27 cellular contexts compared by ENCODE assay signal in genomic region chr15:75675579-75676404, GRCh38. TPM values are rescaled to one million over a fixed set of nuclear protein-coding genes. Genes with fewer than 3 reads are reported as not detected.
A peak's percentile ranks its signal among the peaks of the same experiment; 100 is the strongest.
DNase-seq lines count a peak whose midpoint lies in the region; ATAC-seq, FAIRE-seq and TF ChIP-seq lines count a peak whose summit lies in the region.
"Had no signal": no experiment of that assay in that cellular context is flagged by ENCODE, and none has a peak within 500 bp of the region (broad histone marks: within the 10 kb centered on the region; RNA-seq: fewer than 3 reads in every experiment).

No MANE protein-coding gene starts in this region.

- TF ChIP-seq RAD21 in HepG2 (CRISPR knock-in tag; IDR thresholded peaks at IDR 0.05), result no peak

- no peaks in the 10 kb centered on the region for H3K36me3 ChIP-seq in HepG2 (replicated peaks in 1 of 2; ENCODE audit: control insufficient read depth in 1 of 2, insufficient read depth in 2 of 2, low read length in 2 of 2)
- peaks cover 0 to 6% of the 10 kb centered on the region in 2 donors for H3K36me3 ChIP-seq in aorta (ENCODE audit: control insufficient read depth in 1 of 2, insufficient read depth in 2 of 2, low read length in 1 of 2)
- H3K36me3 ChIP-seq: adrenal gland, HAP-1, SJSA1 had no signal

- peak overlapping the region; percentile 53 for H3K4me2 ChIP-seq in HepG2 (ENCODE audit: low read depth, low read length)

- ATAC-seq in stimulated activated naive CD8-positive, alpha-beta T cell treated with anti-CD3 and anti-CD28 coated beads, Interleukin-15, amount 100 ng/mL, for 72 hours, result peak; percentile 27
- no peak for ATAC-seq in stimulated activated naive CD8-positive, alpha-beta T cell treated with anti-CD3 and anti-CD28 coated beads, Interleukin-15, Interleukin-2, amounts not matched to agents 100 U/mL and 50 U/mL, for 24 hours
- ATAC-seq in HepG2, result peak; percentile 36
- peak; percentile 4 for ATAC-seq in sciatic nerve
- peak; percentile 1 for ATAC-seq in aorta (ENCODE audit: low FRiP score)
- no peak for ATAC-seq in HG03378 (IDR thresholded peaks at IDR 0.05; ENCODE audit: unreplicated experiment)
- ATAC-seq: activated CD8-positive, alpha-beta T cell treated with anti-CD3 and anti-CD28 coated beads, Interleukin-2, amount 10 ng/mL, durations not matched to agents 7 days and 5 days; Panc1 had no signal

- no peaks in the 10 kb centered on the region for H3K79me2 ChIP-seq in HepG2 (ENCODE audit: insufficient read depth, low read length)

- H3K4me1 ChIP-seq in HepG2 (ENCODE audit: insufficient read depth, low read length) (peaks cover 66% of the 10 kb centered on the region), aorta (ENCODE audit: control insufficient read depth in 1 of 2, insufficient read depth in 2 of 2, low read length in 2 of 2) (no peaks in the 10 kb centered on the region)

- H3K9me3 ChIP-seq in HepG2 (ENCODE audit: low read length) (no peaks in the 10 kb centered on the region), aorta (ENCODE audit: control insufficient read depth, low read length) (no peaks in the 10 kb centered on the region)
- H3K9me3 ChIP-seq: adrenal gland, HAP-1, SJSA1, stomach had no signal

- H4K20me1 ChIP-seq in HepG2 (ENCODE audit: insufficient read depth, low read length), result no peaks in the 10 kb centered on the region

- H3K4me1 Mint-ChIP-seq in stimulated activated naive CD8-positive, alpha-beta T cell treated with anti-CD3 and anti-CD28 coated beads, Interleukin-15, amount 100 ng/mL, for 72 hours, result no peaks in the 10 kb centered on the region
- H3K4me1 Mint-ChIP-seq: CD4-positive, alpha-beta memory T cell had no signal

- H3K27me3 Mint-ChIP-seq in stimulated activated naive CD8-positive, alpha-beta T cell treated with anti-CD3 and anti-CD28 coated beads, Interleukin-15, amount 100 ng/mL, for 72 hours, result no peaks in the 10 kb centered on the region
- H3K27me3 Mint-ChIP-seq: activated T-cell treated with anti-CD3 and anti-CD28 coated beads, Interleukin-2, amount 50 U/mL, for 24 hours; CD4-positive, alpha-beta memory T cell; memory B cell had no signal

- H3K27me3 ChIP-seq in HepG2 (ENCODE audit: control insufficient read depth in 1 of 2, insufficient read depth in 2 of 2, low read length in 2 of 2) (peaks cover 4 to 44% of the 10 kb centered on the region in 2 experiments; a peak in 3 of 5 replicates), aorta (ENCODE audit: control insufficient read depth in 1 of 2, insufficient read depth in 2 of 2, low read length in 1 of 2) (no peaks in the 10 kb centered on the region)
- H3K27me3 ChIP-seq: adrenal gland, SJSA1, stomach had no signal

- DNase-seq in stimulated activated naive CD8-positive, alpha-beta T cell treated with anti-CD3 and anti-CD28 coated beads, Interleukin-15, amount 100 ng/mL, for 72 hours, result no peak
- no peak for DNase-seq in stimulated activated naive CD8-positive, alpha-beta T cell treated with anti-CD3 and anti-CD28 coated beads, Interleukin-15, Interleukin-2, amounts not matched to agents 100 U/mL and 50 U/mL, for 24 hours
- no peak for DNase-seq in HepG2 (ENCODE audit: low spot score)
- DNase-seq in sciatic nerve (ENCODE audit: low spot score), result peak; percentile 59
- DNase-seq in aorta, result no peak
- DNase-seq in T-helper 9 cell, result no peak
- DNase-seq in islet precursor cell, result no peak
- DNase-seq: activated CD4-positive, alpha-beta T cell treated with anti-CD3 and anti-CD28 coated beads for 1 hour; activated CD8-positive, alpha-beta T cell treated with anti-CD3 and anti-CD28 coated beads, Interleukin-2, amount 10 ng/mL, durations not matched to agents 7 days and 5 days; activated naive CD4-positive, alpha-beta T cell treated with Interleukin-2 at 50 U/mL for 16 hours; activated T-cell treated with anti-CD3 and anti-CD28 coated beads, Interleukin-2, amount 50 U/mL, for 24 hours; adrenal gland; AML-193; CD4-positive, alpha-beta memory T cell; cortex of kidney; endodermal cell; NCI-H1436; NCI-H510A; stomach; T-helper 1 cell had no signal

- TF ChIP-seq CTCF in HepG2 (CRISPR knock-in tag; IDR thresholded peaks at IDR 0.05), result peak; percentile 36; the same call in 1 of the 2 replicates

- no peak for TF ChIP-seq POLR2A in HepG2 (IDR thresholded peaks at IDR 0.05; ENCODE audit: insufficient read depth in 1 of 2, low read depth in 2 of 2, low read length in 2 of 2)

- in situ Hi-C loops in HepG2 (cut with HindIII; ENCODE audit: extremely low pct_ligation_motif_present, low pct_unique_long_range_greater_than_20kb), result no loop called here

- no peak for FAIRE-seq in HepG2 (lab: Jason Lieb, UNC)
- FAIRE-seq: GM19239, keratinocyte had no signal

- no peak overlapping the region for H3K9ac ChIP-seq in HepG2 (ENCODE audit: insufficient read depth, low read depth, low read length)

- no peak overlapping the region for H2AFZ ChIP-seq in HepG2 (ENCODE audit: low read length)

- CTCF ChIA-PET in HepG2 (lab: Yijun Ruan, JAX; ENCODE audit: low intra/inter-chr PET ratio, low total read pairs), result no interaction called here

- H3K9me3 Mint-ChIP-seq in stimulated activated naive CD8-positive, alpha-beta T cell treated with anti-CD3 and anti-CD28 coated beads, Interleukin-15, amount 100 ng/mL, for 72 hours, result no peaks in the 10 kb centered on the region
- H3K9me3 Mint-ChIP-seq: activated T-cell treated with anti-CD3 and anti-CD28 coated beads, Interleukin-2, amount 50 U/mL, for 24 hours; CD4-positive, alpha-beta memory T cell; endodermal cell; memory B cell had no signal

- POLR2A ChIA-PET in HepG2 (lab: Yijun Ruan, JAX), result interaction anchor here (1.5 to 2.3 kb wide), 3 partner anchors 29 to 49 kb away, joined by 3 to 10 read pairs (median 7); partner anchors contain the start of genes IMP3 and SNX33

- WGBS in HepG2 (ENCODE audit: low lambda C conversion rate), result 59% methylated on average over 19 of the region's 41 CpGs
- 44 to 45% methylated on average over 39 to 41 of the region's 41 CpGs for WGBS in aorta, 2 donors

- BruUV-seq in HepG2 (replicated peaks; lab: Mats Ljungman, UMichigan), result no TSS peak

- H3K4me3 ChIP-seq in HepG2 (replicated peaks in 1 of 3; ENCODE audit: insufficient read depth in 1 of 3, low read depth in 2 of 3, low read length in 3 of 3) (peak overlapping the region in 1 of 3 experiments; percentile 46; a peak in 1 of 6 replicates), aorta (ENCODE audit: low read length in 2 of 2) (no peak overlapping the region)
- H3K4me3 ChIP-seq: adrenal gland, HAP-1, SJSA1, stomach had no signal

- H3K27ac Mint-ChIP-seq in stimulated activated naive CD8-positive, alpha-beta T cell treated with anti-CD3 and anti-CD28 coated beads, Interleukin-15, amount 100 ng/mL, for 72 hours, result peak overlapping the region in 1 of 2 donors; percentile 75
- H3K27ac Mint-ChIP-seq: activated CD8-positive, alpha-beta T cell treated with anti-CD3 and anti-CD28 coated beads, Interleukin-2, amount 10 ng/mL, durations not matched to agents 7 days and 5 days; activated T-cell treated with anti-CD3 and anti-CD28 coated beads, Interleukin-2, amount 50 U/mL, for 24 hours; CD4-positive, alpha-beta memory T cell; endodermal cell; memory B cell had no signal

- H3K4me3 Mint-ChIP-seq in stimulated activated naive CD8-positive, alpha-beta T cell treated with anti-CD3 and anti-CD28 coated beads, Interleukin-15, amount 100 ng/mL, for 72 hours, result no peak overlapping the region
- H3K4me3 Mint-ChIP-seq: activated CD8-positive, alpha-beta T cell treated with anti-CD3 and anti-CD28 coated beads, Interleukin-2, amount 10 ng/mL, durations not matched to agents 7 days and 5 days; activated T-cell treated with anti-CD3 and anti-CD28 coated beads, Interleukin-2, amount 50 U/mL, for 24 hours; CD4-positive, alpha-beta memory T cell; endodermal cell; memory B cell had no signal

- intact Hi-C loops in HepG2 (cut with micrococcal nuclease; ENCODE audit: unreplicated experiment) (no loop called here), sciatic nerve (cut with DNase I) (no loop called here), aorta (cut with DNase I) (no loop called here)

- no peak for TF ChIP-seq EP300 in HepG2 (IDR thresholded peaks at IDR 0.05; ENCODE audit: low read depth in 2 of 2, low read length in 2 of 2)
- no peak for TF ChIP-seq EP300 in HepG2 (CRISPR knock-in tag; IDR thresholded peaks at IDR 0.05; ENCODE audit: borderline replicate concordance)

- no peak overlapping the region for H3K27ac ChIP-seq in HepG2 (ENCODE audit: extremely low read length, insufficient read depth, low read length)
- peak overlapping the region in 1 of 2 donors; percentile 96 for H3K27ac ChIP-seq in aorta (ENCODE audit: low read depth in 1 of 2, low read length in 2 of 2)
- H3K27ac ChIP-seq: SJSA1 had no signal

RNA-seq across cellular contexts. Expression of gene SNX33, which starts 28.1 kb away (rescaled TPM):
- 10.8 and 11.0 TPM in 2 replicates for total RNA-seq in HepG2 (2016; rRNA removed; fragmentation: Illumina TruSeq; extraction: Trizol)
- total RNA-seq in HepG2 (2016; cell fraction: cytosol; rRNA removed; fragmentation: Illumina TruSeq; extraction: Trizol; ENCODE audit: low read depth), result 0.71 and 0.91 TPM in 2 replicates
- 7.9 and 10.3 TPM in 2 replicates for total RNA-seq in HepG2 (2016; cell fraction: insoluble cytoplasmic fraction; rRNA removed; fragmentation: Illumina TruSeq; extraction: Trizol)
- total RNA-seq in HepG2 (2016; cell fraction: membrane; rRNA removed; fragmentation: Illumina TruSeq; extraction: Trizol), result 3.9 and 4.8 TPM in 2 replicates
- total RNA-seq in HepG2 (2016; cell fraction: nucleus; rRNA removed; fragmentation: Illumina TruSeq; extraction: Trizol), result 10.1 and 11.4 TPM in 2 replicates
- 11.6 and 18.9 TPM in 2 replicates for polyA plus RNA-seq in HepG2 (2011; rRNA removed)
- polyA plus RNA-seq in HepG2 (2011; cell fraction: cytosol; rRNA removed), result 9.3 and 11.8 TPM in 2 replicates
- 50.4 and 52.6 TPM in 2 replicates for polyA plus RNA-seq in HepG2 (2011; cell fraction: nucleus; rRNA removed)
- polyA plus RNA-seq in HepG2 (2012), result 12.7 and 13.6 TPM in 2 replicates
- polyA plus RNA-seq in HepG2 (2016; cell fraction: cytosol; fragmentation: Illumina TruSeq; extraction: Trizol; ENCODE audit: low read depth), result 0.63 and 0.86 TPM in 2 replicates
- polyA plus RNA-seq in HepG2 (2016; cell fraction: insoluble cytoplasmic fraction; fragmentation: Illumina TruSeq; extraction: Trizol; ENCODE audit: low read depth), result 9.7 and 12.3 TPM in 2 replicates
- polyA plus RNA-seq in HepG2 (2016; cell fraction: membrane; fragmentation: Illumina TruSeq; extraction: Trizol; ENCODE audit: low read depth), result 2.5 and 3.6 TPM in 2 replicates
- 19.1 and 19.2 TPM in 2 replicates for polyA plus RNA-seq in HepG2 (2016; cell fraction: nucleus; fragmentation: Illumina TruSeq; extraction: Trizol; ENCODE audit: insufficient read depth, low read depth)
- 26.7 and 38.9 TPM in 2 replicates for polyA minus RNA-seq in HepG2 (2011; rRNA and poly(A)+ RNA removed; ENCODE audit: low replicate concordance)
- 13.9 and 19.9 TPM in 2 replicates for polyA minus RNA-seq in HepG2 (2011; cell fraction: cytosol; rRNA and poly(A)+ RNA removed)
- polyA minus RNA-seq in HepG2 (2011; cell fraction: nucleus; rRNA and poly(A)+ RNA removed), result 21.4 and 25.6 TPM in 2 replicates
- total RNA-seq in sciatic nerve, result 33.2 TPM
- total RNA-seq in aorta, result 10 to 100 TPM; 30.9 to 59.5 TPM
- 10 to 100 TPM in 1 of 2 donors, 1 to 10 TPM in 1; 6.3 to 26.7 TPM for polyA plus RNA-seq in aorta

RNA-seq across cellular contexts. Expression of gene IMP3, which starts 35.8 kb away (rescaled TPM):
- 143 and 165 TPM in 2 replicates for total RNA-seq in HepG2 (2016; rRNA removed; fragmentation: Illumina TruSeq; extraction: Trizol)
- total RNA-seq in HepG2 (2016; cell fraction: cytosol; rRNA removed; fragmentation: Illumina TruSeq; extraction: Trizol; ENCODE audit: low read depth), result 53.3 and 58.3 TPM in 2 replicates
- 140 and 190 TPM in 2 replicates for total RNA-seq in HepG2 (2016; cell fraction: insoluble cytoplasmic fraction; rRNA removed; fragmentation: Illumina TruSeq; extraction: Trizol)
- total RNA-seq in HepG2 (2016; cell fraction: membrane; rRNA removed; fragmentation: Illumina TruSeq; extraction: Trizol), result 89.4 and 101 TPM in 2 replicates
- 53.0 and 64.9 TPM in 2 replicates for total RNA-seq in HepG2 (2016; cell fraction: nucleus; rRNA removed; fragmentation: Illumina TruSeq; extraction: Trizol)
- polyA plus RNA-seq in HepG2 (2011; rRNA removed), result 38.3 and 40.4 TPM in 2 replicates
- 55.6 and 80.6 TPM in 2 replicates for polyA plus RNA-seq in HepG2 (2011; cell fraction: cytosol; rRNA removed)
- polyA plus RNA-seq in HepG2 (2011; cell fraction: nucleus; rRNA removed), result 36.4 and 36.8 TPM in 2 replicates
- polyA plus RNA-seq in HepG2 (2012), result 33.6 and 51.6 TPM in 2 replicates
- 32.6 and 40.1 TPM in 2 replicates for polyA plus RNA-seq in HepG2 (2016; cell fraction: cytosol; fragmentation: Illumina TruSeq; extraction: Trizol; ENCODE audit: low read depth)
- 146 and 162 TPM in 2 replicates for polyA plus RNA-seq in HepG2 (2016; cell fraction: insoluble cytoplasmic fraction; fragmentation: Illumina TruSeq; extraction: Trizol; ENCODE audit: low read depth)
- polyA plus RNA-seq in HepG2 (2016; cell fraction: membrane; fragmentation: Illumina TruSeq; extraction: Trizol; ENCODE audit: low read depth), result 51.8 and 60.0 TPM in 2 replicates
- 76.9 and 83.4 TPM in 2 replicates for polyA plus RNA-seq in HepG2 (2016; cell fraction: nucleus; fragmentation: Illumina TruSeq; extraction: Trizol; ENCODE audit: insufficient read depth, low read depth)
- 38.2 and 47.6 TPM in 2 replicates for polyA minus RNA-seq in HepG2 (2011; rRNA and poly(A)+ RNA removed; ENCODE audit: low replicate concordance)
- polyA minus RNA-seq in HepG2 (2011; cell fraction: cytosol; rRNA and poly(A)+ RNA removed), result 32.0 and 35.4 TPM in 2 replicates
- 17.8 and 21.0 TPM in 2 replicates for polyA minus RNA-seq in HepG2 (2011; cell fraction: nucleus; rRNA and poly(A)+ RNA removed)
- total RNA-seq in sciatic nerve, result 47.2 TPM
- 10 to 100 TPM; 35.2 to 46.1 TPM for total RNA-seq in aorta
- 10 to 100 TPM; 38.7 to 47.0 TPM for polyA plus RNA-seq in aorta

RNA-seq across cellular contexts. Expression of gene CSPG4, which starts 36.9 kb away (rescaled TPM):
- 0.03 and 0.04 TPM in 2 replicates for total RNA-seq in HepG2 (2016; rRNA removed; fragmentation: Illumina TruSeq; extraction: Trizol)
- not detected in 2 replicates for total RNA-seq in HepG2 (2016; cell fraction: cytosol; rRNA removed; fragmentation: Illumina TruSeq; extraction: Trizol; ENCODE audit: low read depth)
- total RNA-seq in HepG2 (2016; cell fraction: insoluble cytoplasmic fraction; rRNA removed; fragmentation: Illumina TruSeq; extraction: Trizol), result 0.01 and 0.02 TPM in 2 replicates
- total RNA-seq in HepG2 (2016; cell fraction: membrane; rRNA removed; fragmentation: Illumina TruSeq; extraction: Trizol), result not detected in 2 replicates
- total RNA-seq in HepG2 (2016; cell fraction: nucleus; rRNA removed; fragmentation: Illumina TruSeq; extraction: Trizol), result 0.06 and 0.09 TPM in 2 replicates
- polyA plus RNA-seq in HepG2 (2011; rRNA removed), result 0.01 and 0.03 TPM in 2 replicates
- polyA plus RNA-seq in HepG2 (2011; cell fraction: cytosol; rRNA removed), result 0.01 TPM in 2 replicates
- polyA plus RNA-seq in HepG2 (2011; cell fraction: nucleus; rRNA removed), result 0.14 and 0.19 TPM in 2 replicates
- 0.03 and 0.04 TPM in 2 replicates for polyA plus RNA-seq in HepG2 (2012)
- not detected in 2 replicates for polyA plus RNA-seq in HepG2 (2016; cell fraction: cytosol; fragmentation: Illumina TruSeq; extraction: Trizol; ENCODE audit: low read depth)
- not detected in 2 replicates for polyA plus RNA-seq in HepG2 (2016; cell fraction: insoluble cytoplasmic fraction; fragmentation: Illumina TruSeq; extraction: Trizol; ENCODE audit: low read depth)
- not detected in 2 replicates for polyA plus RNA-seq in HepG2 (2016; cell fraction: membrane; fragmentation: Illumina TruSeq; extraction: Trizol; ENCODE audit: low read depth)
- polyA plus RNA-seq in HepG2 (2016; cell fraction: nucleus; fragmentation: Illumina TruSeq; extraction: Trizol; ENCODE audit: insufficient read depth, low read depth), result not detected in 2 replicates
- 0.08 and 24.5 TPM in 2 replicates for polyA minus RNA-seq in HepG2 (2011; rRNA and poly(A)+ RNA removed; ENCODE audit: low replicate concordance)
- 0.18 TPM in 1 of 2 replicates, not detected in the other for polyA minus RNA-seq in HepG2 (2011; cell fraction: cytosol; rRNA and poly(A)+ RNA removed)
- 0.12 and 0.13 TPM in 2 replicates for polyA minus RNA-seq in HepG2 (2011; cell fraction: nucleus; rRNA and poly(A)+ RNA removed)
- total RNA-seq in sciatic nerve, result 57.5 TPM
- total RNA-seq in aorta, result 100 to 1,000 TPM in 1 of 2 donors, 10 to 100 TPM in 1; 86.8 to 160 TPM
- 10 to 100 TPM; 10.6 to 45.1 TPM for polyA plus RNA-seq in aorta
- total RNA-seq: activated CD8-positive, alpha-beta T cell treated with anti-CD3 and anti-CD28 coated beads, Interleukin-2, amount 10 ng/mL, durations not matched to agents 7 days and 5 days; CD4-positive, alpha-beta memory T cell had no signal
- polyA plus RNA-seq: CD4-positive, alpha-beta memory T cell had no signal

RNA-seq across cellular contexts. Expression of gene SNUPN, which starts 50.3 kb away (rescaled TPM):
- total RNA-seq in HepG2 (2016; rRNA removed; fragmentation: Illumina TruSeq; extraction: Trizol), result 16.4 and 18.3 TPM in 2 replicates
- total RNA-seq in HepG2 (2016; cell fraction: cytosol; rRNA removed; fragmentation: Illumina TruSeq; extraction: Trizol; ENCODE audit: low read depth), result 6.8 and 7.2 TPM in 2 replicates
- total RNA-seq in HepG2 (2016; cell fraction: insoluble cytoplasmic fraction; rRNA removed; fragmentation: Illumina TruSeq; extraction: Trizol), result 15.6 and 16.3 TPM in 2 replicates
- 12.1 and 13.5 TPM in 2 replicates for total RNA-seq in HepG2 (2016; cell fraction: membrane; rRNA removed; fragmentation: Illumina TruSeq; extraction: Trizol)
- total RNA-seq in HepG2 (2016; cell fraction: nucleus; rRNA removed; fragmentation: Illumina TruSeq; extraction: Trizol), result 6.7 and 7.2 TPM in 2 replicates
- 7.6 and 9.0 TPM in 2 replicates for polyA plus RNA-seq in HepG2 (2011; rRNA removed)
- polyA plus RNA-seq in HepG2 (2011; cell fraction: cytosol; rRNA removed), result 6.7 and 7.3 TPM in 2 replicates
- 4.2 and 4.4 TPM in 2 replicates for polyA plus RNA-seq in HepG2 (2011; cell fraction: nucleus; rRNA removed)
- polyA plus RNA-seq in HepG2 (2012), result 6.0 and 8.6 TPM in 2 replicates
- 4.4 and 6.8 TPM in 2 replicates for polyA plus RNA-seq in HepG2 (2016; cell fraction: cytosol; fragmentation: Illumina TruSeq; extraction: Trizol; ENCODE audit: low read depth)
- polyA plus RNA-seq in HepG2 (2016; cell fraction: insoluble cytoplasmic fraction; fragmentation: Illumina TruSeq; extraction: Trizol; ENCODE audit: low read depth), result 19.3 and 20.4 TPM in 2 replicates
- 8.3 and 9.4 TPM in 2 replicates for polyA plus RNA-seq in HepG2 (2016; cell fraction: membrane; fragmentation: Illumina TruSeq; extraction: Trizol; ENCODE audit: low read depth)
- 10.9 and 12.9 TPM in 2 replicates for polyA plus RNA-seq in HepG2 (2016; cell fraction: nucleus; fragmentation: Illumina TruSeq; extraction: Trizol; ENCODE audit: insufficient read depth, low read depth)
- 5.9 and 26.5 TPM in 2 replicates for polyA minus RNA-seq in HepG2 (2011; rRNA and poly(A)+ RNA removed; ENCODE audit: low replicate concordance)
- 4.9 and 5.9 TPM in 2 replicates for polyA minus RNA-seq in HepG2 (2011; cell fraction: cytosol; rRNA and poly(A)+ RNA removed)
- 8.1 and 9.9 TPM in 2 replicates for polyA minus RNA-seq in HepG2 (2011; cell fraction: nucleus; rRNA and poly(A)+ RNA removed)
- 23.7 TPM for total RNA-seq in sciatic nerve
- total RNA-seq in aorta, result 10 to 100 TPM; 16.3 to 20.9 TPM
- polyA plus RNA-seq in aorta, result 10 to 100 TPM; 17.9 to 18.7 TPM

Comparison
In these comparisons a context has a peak if more than half of its experiments do, and no peak if none do; other contexts are left out.
1. ATAC-seq: peak in stimulated activated naive CD8-positive, alpha-beta T cell treated with anti-CD3 and anti-CD28 coated beads, Interleukin-15, amount 100 ng/mL, for 72 hours (single experiment), HepG2 (single experiment), sciatic nerve (single experiment) and aorta (single experiment); none in stimulated activated naive CD8-positive, alpha-beta T cell treated with anti-CD3 and anti-CD28 coated beads, Interleukin-15, Interleukin-2, amounts not matched to agents 100 U/mL and 50 U/mL, for 24 hours (single experiment) and HG03378 (single experiment).
2. RNA of gene CSPG4, which starts 36.9 kb away (total RNA-seq): 86.8 to 160 TPM in aorta and 57.5 TPM in sciatic nerve (single experiment); 0.01 to 0.09 TPM in HepG2; every median in the first group is over 10 times any median in the second.